Comparison of ENCODE assay signal across 29 cellular contexts in genomic region chr9:37281541-37281940, GRCh38.
DNase-seq lines count a peak whose midpoint lies in the region; ATAC-seq, FAIRE-seq and TF ChIP-seq lines count a peak whose summit lies in the region.
"Had no signal": no experiment of that assay in that cellular context is flagged by ENCODE, and none has a peak within 500 bp of the region (broad histone marks: within the 10 kb centered on the region; RNA-seq: fewer than 3 reads in every experiment).

No MANE protein-coding gene starts in this region.

- no peak for TF ChIP-seq POLR2A in GM12892 (IDR thresholded peaks at IDR 0.05; ENCODE audit: low read depth, low read length)

- peak overlapping the region; percentile 93 for H3K4me2 ChIP-seq in BLaER1

- H3K36me3 ChIP-seq in BLaER1: peaks cover 26% of the 10 kb centered on the region
- H3K36me3 ChIP-seq: cardiac muscle cell, left ventricle myocardium inferior, right lobe of liver, thyroid gland, vagina had no signal

- no peak for DNase-seq in GM12892 (ENCODE audit: insufficient read length)
- DNase-seq in NCI-H2196 (lab: John Stamatoyannopoulos, UW; ENCODE audit: unreplicated experiment): peak; percentile 14
- DNase-seq in kidney tubule cell (ENCODE audit: low spot score): peak; percentile 51
- DNase-seq: activated CD4-positive, alpha-beta memory T cell treated with anti-CD3 and anti-CD28 coated beads for 36 hours; activated CD4-positive, CD25-positive, alpha-beta regulatory T cell treated with anti-CD3 and anti-CD28 coated beads, Interleukin-2, amount 50 U/mL, for 72 hours; activated naive CD8-positive, alpha-beta T cell treated with anti-CD3 and anti-CD28 coated beads, Interleukin-2, amount 50 U/mL, for 24 hours; activated T-cell treated with anti-CD3 and anti-CD28 coated beads, Interleukin-2, amount 50 U/mL, for 72 hours; AML-193; DMS 273 treated with DMSO at 0.1 percent for 48 hours; effector memory CD4-positive, alpha-beta T cell; left ventricle myocardium inferior; NCI-H1105; NCI-H187 treated with DMSO at 0.1 percent for 48 hours; NCI-H345; NCI-H748 treated with DMSO at 0.1 percent for 48 hours; right lobe of liver; spleen; stimulated activated CD8-positive, alpha-beta memory T cell treated with anti-CD3 and anti-CD28 coated beads, Interleukin-4, amount 100 ng/mL, for 48 hours; thyroid gland had no signal

- ATAC-seq in HG03108 (IDR thresholded peaks at IDR 0.05; ENCODE audit: unreplicated experiment): no peak
- ATAC-seq in GM18519 (IDR thresholded peaks at IDR 0.05; ENCODE audit: low FRiP score, unreplicated experiment): no peak
- no peak for ATAC-seq in GM18861 (IDR thresholded peaks at IDR 0.05; ENCODE audit: unreplicated experiment)
- no peak for ATAC-seq in GM19455 (IDR thresholded peaks at IDR 0.05; ENCODE audit: unreplicated experiment)
- ATAC-seq: activated naive CD8-positive, alpha-beta T cell treated with anti-CD3 and anti-CD28 coated beads, Interleukin-2, amount 50 U/mL, for 24 hours; activated T-cell treated with anti-CD3 and anti-CD28 coated beads, Interleukin-2, amount 50 U/mL, for 72 hours; right lobe of liver had no signal

- H3K27me3 ChIP-seq in BLaER1: no peaks in the 10 kb centered on the region
- H3K27me3 ChIP-seq: cardiac muscle cell, right lobe of liver, spleen, thyroid gland, vagina had no signal

- peaks cover 8% of the 10 kb centered on the region for H3K9me3 ChIP-seq in BLaER1
- H3K9me3 ChIP-seq: left ventricle myocardium inferior, right lobe of liver, thyroid gland, vagina had no signal

- peak overlapping the region; percentile 99 for H3K27ac ChIP-seq in BLaER1
- H3K27ac ChIP-seq: cardiac muscle cell, coronary artery, epithelial cell of prostate, left ventricle myocardium inferior, right lobe of liver, spleen, thyroid gland, vagina had no signal

- H3K4me1 ChIP-seq in BLaER1: peaks cover 72% of the 10 kb centered on the region
- H3K4me1 ChIP-seq: left ventricle myocardium inferior, right lobe of liver, thyroid gland, vagina had no signal

- peaks cover 10% of the 10 kb centered on the region for H4K20me1 ChIP-seq in BLaER1

- peak overlapping the region; percentile 71 for H3K9ac ChIP-seq in BLaER1

- 0 out of 2 replicates have a peak overlapping the region, but pooled peaks have one; percentile 24 for H3K4me3 ChIP-seq in BLaER1
- H3K4me3 ChIP-seq: cardiac muscle cell, coronary artery, left ventricle myocardium inferior, right lobe of liver, spleen, thyroid gland, vagina had no signal

- FAIRE-seq in GM12892 (lab: Jason Lieb, UNC): peak; percentile 81
- FAIRE-seq: astrocyte had no signal
